ENCODE assay signal across 7 cellular contexts in the genomic region with DNA sequence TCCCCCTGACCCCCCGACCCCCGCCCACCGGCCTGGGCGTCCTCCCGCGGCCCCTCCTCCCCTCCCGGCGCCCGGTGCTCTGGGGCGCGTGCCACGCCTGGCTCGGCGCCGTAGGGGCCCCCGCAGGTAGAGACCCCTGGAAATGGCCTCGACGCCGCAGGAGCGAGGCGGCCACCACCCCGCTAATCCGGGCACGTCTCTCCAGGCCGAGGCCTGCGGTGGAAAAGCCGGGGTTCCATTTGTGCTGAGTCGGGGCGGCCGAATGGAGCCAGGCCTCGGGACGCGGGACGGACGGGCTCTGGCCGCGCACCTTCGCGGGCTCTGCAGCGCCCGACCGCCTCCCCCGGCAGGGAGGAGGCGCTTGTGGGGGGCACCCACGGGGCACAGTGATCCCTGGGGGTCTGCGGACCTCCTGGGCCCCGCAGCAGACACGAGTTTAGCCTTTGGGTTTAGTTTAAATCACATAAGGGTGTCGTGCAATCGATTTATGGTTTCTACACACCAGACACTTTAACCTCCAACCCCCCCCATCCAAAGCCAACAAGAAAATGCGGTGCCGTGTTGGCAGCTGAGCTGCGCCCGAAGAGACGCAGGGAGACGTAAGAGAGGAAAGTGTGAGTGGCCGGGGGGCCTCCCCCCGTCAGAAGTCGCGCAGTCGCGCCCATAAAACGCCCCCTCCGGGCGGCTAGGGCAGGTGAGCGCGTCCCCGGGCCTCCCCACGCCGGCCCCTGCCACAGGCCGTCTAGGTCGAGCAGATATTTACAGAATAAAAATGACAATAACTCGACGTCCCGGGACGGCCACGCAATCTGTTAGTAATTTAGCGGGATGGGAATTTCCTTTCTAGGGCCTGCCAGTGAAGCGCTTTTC. TPM values are rescaled to one million over a fixed set of nuclear protein-coding genes. Genes with fewer than 3 reads are reported as not detected.
A peak's percentile ranks its signal among the peaks of the same experiment; 100 is the strongest.
DNase-seq lines count a peak whose midpoint lies in the region; ATAC-seq, FAIRE-seq and TF ChIP-seq lines count a peak whose summit lies in the region.

No MANE protein-coding gene starts in this region.

- no peaks in the 10 kb centered on the region for H3K36me3 ChIP-seq in HAP-1 (replicated peaks)
- no peaks in the 10 kb centered on the region for H3K36me3 ChIP-seq in keratinocyte (ENCODE audit: control insufficient read depth in 2 of 2, extremely low read depth in 1 of 2, insufficient read depth in 2 of 2, low read length in 2 of 2)

- FAIRE-seq in keratinocyte (lab: Jason Lieb, UNC) = no peak

- H3K27me3 ChIP-seq in HAP-1 (ENCODE audit: low read depth) (no peaks in the 10 kb centered on the region), keratinocyte (ENCODE audit: control insufficient read depth, extremely low read depth, insufficient read depth, low read length) (peaks cover 42% of the 10 kb centered on the region)

- H3K4me2 ChIP-seq in keratinocyte (ENCODE audit: control insufficient read depth, extremely low read depth, insufficient read depth, low read depth, low read length) = peak overlapping the region; percentile 51

- no peaks in the 10 kb centered on the region for H3K79me2 ChIP-seq in keratinocyte (ENCODE audit: control insufficient read depth, insufficient read depth, low read length)

- dilution Hi-C loops in keratinocyte (cut with MboI; ENCODE audit: extremely low pct_ligation_motif_present, low sequenced_read_pairs) = no loop called here

- peaks cover 16% of the 10 kb centered on the region for H3K4me1 ChIP-seq in HAP-1
- H3K4me1 ChIP-seq in keratinocyte (ENCODE audit: control insufficient read depth, extremely low read depth, insufficient read depth, low read length) = peaks cover 3% of the 10 kb centered on the region

- CTCF ChIA-PET in RWPE1 (lab: Yijun Ruan, JAX) = interaction anchor here (0.6 kb wide), 1 partner anchor 133 kb away, joined by 3 read pairs; no protein-coding TSS in a partner anchor

- no peaks in the 10 kb centered on the region for H4K20me1 ChIP-seq in keratinocyte (ENCODE audit: control insufficient read depth, extremely low read depth, insufficient read depth, low read length)

- H3K9ac ChIP-seq in keratinocyte (ENCODE audit: control insufficient read depth, extremely low read depth, insufficient read depth, low read length) = peak overlapping the region; percentile 37

- ATAC-seq in HG02623 (IDR thresholded peaks at IDR 0.05; ENCODE audit: unreplicated experiment) = no peak
- ATAC-seq in HG03571 (IDR thresholded peaks at IDR 0.05; ENCODE audit: unreplicated experiment) = no peak

- TF ChIP-seq CTCF in RWPE1 (conservative IDR thresholded peaks at IDR 0.05; ENCODE audit: low read depth) (no peak), keratinocyte (optimal IDR thresholded peaks at IDR 0.05 in 1 of 3, IDR thresholded peaks at IDR 0.05 in 1 of 3, conservative IDR thresholded peaks at IDR 0.05 in 1 of 3; ENCODE audit: extremely low read depth in 1 of 3, insufficient read depth in 2 of 3, low read length in 3 of 3) (no peak)

- no peaks in the 10 kb centered on the region for H3K9me1 ChIP-seq in keratinocyte (ENCODE audit: control insufficient read depth, extremely low read depth, insufficient read depth, low read length)

- H3K27ac ChIP-seq in RWPE1 = peak overlapping the region; percentile 98
- H3K27ac ChIP-seq in keratinocyte (ENCODE audit: control insufficient read depth, insufficient read depth, low read length) = no peak overlapping the region

- DNase-seq in HAP-1 (ENCODE audit: low spot score in 2 of 2) = peak; percentile 35 to 59
- DNase-seq in RWPE1 (ENCODE audit: low spot score) = peak; percentile 25
- DNase-seq in astrocyte of the hippocampus (ENCODE audit: low read depth, low spot score) = peak; percentile 58
- DNase-seq in keratinocyte (ENCODE audit: low read depth, low spot score) = no peak
- DNase-seq in stimulated activated CD4-positive, alpha-beta T cell treated with anti-CD3 and anti-CD28 coated beads, Interleukin-2, amount 100 ng/mL, for 24 hours = peak; percentile 80 to 82

- H3K9me3 ChIP-seq in HAP-1 (no peaks in the 10 kb centered on the region), keratinocyte (ENCODE audit: control insufficient read depth, low read depth, low read length) (no peaks in the 10 kb centered on the region)

- peak overlapping the region; percentile 15 for H2AFZ ChIP-seq in keratinocyte (ENCODE audit: control insufficient read depth, low read length)

- peak overlapping the region; percentile 30 for H3K4me3 ChIP-seq in HAP-1
- H3K4me3 ChIP-seq in keratinocyte (ENCODE audit: control insufficient read depth in 2 of 3, extremely low read depth in 1 of 3, insufficient read depth in 2 of 3, low read depth in 1 of 3, low read length in 3 of 3) = peak overlapping the region; percentile 7 to 53 (median 13)

- POLR2A ChIA-PET in RWPE1 (lab: Yijun Ruan, JAX; ENCODE audit: low non-redundant PET) = no interaction called here

- in situ Hi-C loops in HAP-1 (cut with MboI; ENCODE audit: low sequenced_read_pairs) = no loop called here

RNA-seq across cellular contexts. Expression of gene NFATC1, which starts 1.1 kb away (rescaled TPM):
- polyA plus RNA-seq in keratinocyte = 0.27 to 1.4 TPM (median 0.77 TPM) in 3 replicates
- polyA plus RNA-seq in keratinocyte (2011; ENCODE audit: low read depth) = 4.0 TPM
- polyA plus RNA-seq in keratinocyte (2011; cell fraction: cytosol; rRNA removed) = 0.92 and 1.2 TPM in 2 replicates
- 1.7 and 2.5 TPM in 2 replicates for polyA plus RNA-seq in keratinocyte (2011; cell fraction: nucleus; rRNA removed)
- polyA plus RNA-seq in keratinocyte (2012; ENCODE audit: low replicate concordance) = 1.7 and 3.0 TPM in 2 replicates
- polyA minus RNA-seq in keratinocyte = 0.40 to 3.3 TPM (median 1.5 TPM) in 3 replicates
- polyA minus RNA-seq in keratinocyte (2011; cell fraction: cytosol; rRNA and poly(A)+ RNA removed) = 1.5 TPM
- polyA minus RNA-seq in keratinocyte (2011; cell fraction: nucleus; rRNA and poly(A)+ RNA removed) = 1.8 and 2.2 TPM in 2 replicates
